Comparison of ENCODE assay signal across 8 cellular contexts in the genomic region with DNA sequence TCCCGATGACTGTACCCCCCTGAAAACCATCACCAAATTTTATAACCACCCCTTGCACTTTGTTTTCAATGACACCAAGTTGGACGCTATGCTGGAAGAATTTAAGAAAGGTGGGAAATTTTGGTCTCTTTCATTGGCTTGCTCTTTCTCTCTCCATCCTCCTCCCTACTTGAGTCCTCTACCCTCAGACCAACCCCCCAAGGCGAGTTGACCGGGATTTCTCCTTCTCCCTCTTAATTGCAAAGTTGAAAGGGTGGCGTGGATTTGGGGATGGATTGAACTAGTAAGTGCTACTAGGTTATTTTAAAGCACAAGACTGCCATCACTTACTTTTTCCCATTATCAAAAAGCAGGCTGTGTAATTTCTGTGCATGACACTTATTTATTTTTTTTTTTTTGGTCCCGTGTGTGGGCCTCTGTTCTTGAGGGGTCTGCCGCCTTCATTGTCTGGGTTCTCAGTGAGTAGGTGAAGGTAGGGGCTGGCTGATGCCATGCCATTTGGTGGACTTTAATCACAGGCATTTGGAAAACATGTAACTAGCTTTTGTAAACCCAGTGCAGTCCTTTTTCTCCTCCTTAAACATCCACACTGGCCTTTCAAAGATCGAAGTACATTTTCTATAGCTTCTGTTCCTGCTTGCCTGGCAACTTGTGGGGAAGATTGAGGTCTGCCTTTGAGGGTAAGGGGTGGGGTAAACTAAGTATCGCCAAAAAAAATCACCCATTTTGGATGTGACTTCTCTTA. TPM values are rescaled to one million over a fixed set of nuclear protein-coding genes. Genes with fewer than 3 reads are reported as not detected.
DNase-seq lines count a peak whose midpoint lies in the region; ATAC-seq and TF ChIP-seq lines count a peak whose summit lies in the region.

No MANE protein-coding gene starts in this region.

- H3K9me3 Mint-ChIP-seq in activated CD4-positive, alpha-beta T cell treated with anti-CD3 and anti-CD28 coated beads, Interleukin-2, amount 10 ng/mL, durations not matched to agents 24 days and 14 days, result no peaks in the 10 kb centered on the region
- no peaks in the 10 kb centered on the region for H3K9me3 Mint-ChIP-seq in activated naive CD8-positive, alpha-beta T cell treated with anti-CD3 and anti-CD28 coated beads for 36 hours

- H3K36me3 ChIP-seq in suprapubic skin, result no peaks in the 10 kb centered on the region

- ATAC-seq in HG02852 (IDR thresholded peaks at IDR 0.05; ENCODE audit: unreplicated experiment) (no peak), HG02973 (IDR thresholded peaks at IDR 0.05; ENCODE audit: unreplicated experiment) (no peak)

- peak overlapping the region; percentile 96 for H3K4me3 Mint-ChIP-seq in activated CD4-positive, alpha-beta T cell treated with anti-CD3 and anti-CD28 coated beads, Interleukin-2, amount 10 ng/mL, durations not matched to agents 24 days and 14 days
- H3K4me3 Mint-ChIP-seq in activated naive CD8-positive, alpha-beta T cell treated with anti-CD3 and anti-CD28 coated beads for 36 hours, result peak overlapping the region; percentile 89

- no peak for DNase-seq in activated CD4-positive, alpha-beta T cell treated with anti-CD3 and anti-CD28 coated beads, Interleukin-2, amount 10 ng/mL, durations not matched to agents 24 days and 14 days
- DNase-seq in activated CD4-positive, alpha-beta T cell treated with anti-CD3 and anti-CD28 coated beads for 4 hours, result no peak
- DNase-seq in activated naive CD8-positive, alpha-beta T cell treated with anti-CD3 and anti-CD28 coated beads for 36 hours, result no peak
- DNase-seq in iPS-NIHi11 (ENCODE audit: low spot score), result peak; percentile 26
- no peak for DNase-seq in suprapubic skin (ENCODE audit: low spot score in 2 of 2)
- no peak for DNase-seq in amniotic stem cell (lab: John Stamatoyannopoulos, UW)

- peaks cover 41% of the 10 kb centered on the region for H3K4me1 ChIP-seq in suprapubic skin

- peaks cover 45% of the 10 kb centered on the region for H3K4me1 Mint-ChIP-seq in activated CD4-positive, alpha-beta T cell treated with anti-CD3 and anti-CD28 coated beads, Interleukin-2, amount 10 ng/mL, durations not matched to agents 24 days and 14 days
- peaks cover 61% of the 10 kb centered on the region for H3K4me1 Mint-ChIP-seq in activated naive CD8-positive, alpha-beta T cell treated with anti-CD3 and anti-CD28 coated beads for 36 hours

- H3K27me3 Mint-ChIP-seq in activated CD4-positive, alpha-beta T cell treated with anti-CD3 and anti-CD28 coated beads, Interleukin-2, amount 10 ng/mL, durations not matched to agents 24 days and 14 days, result peaks cover 2% of the 10 kb centered on the region
- peaks cover 6% of the 10 kb centered on the region for H3K27me3 Mint-ChIP-seq in activated naive CD8-positive, alpha-beta T cell treated with anti-CD3 and anti-CD28 coated beads for 36 hours

- no peak for TF ChIP-seq CTCF in suprapubic skin (IDR thresholded peaks at IDR 0.05)

- peak overlapping the region; percentile 22 for H3K27ac Mint-ChIP-seq in activated CD4-positive, alpha-beta T cell treated with anti-CD3 and anti-CD28 coated beads, Interleukin-2, amount 10 ng/mL, durations not matched to agents 24 days and 14 days
- no peak overlapping the region for H3K27ac Mint-ChIP-seq in activated naive CD8-positive, alpha-beta T cell treated with anti-CD3 and anti-CD28 coated beads for 36 hours

- intact Hi-C loops in activated CD4-positive, alpha-beta T cell treated with anti-CD3 and anti-CD28 coated beads, Interleukin-2, amount 10 ng/mL, durations not matched to agents 24 days and 14 days (cut with micrococcal nuclease), result loop anchor here (2.0 to 5.0 kb wide), 4 partner anchors 132 to 572 kb away; a partner anchor contains a TSS

- 45% methylated on average over 9 of the region's 9 CpGs for WGBS in suprapubic skin

- peaks cover 7% of the 10 kb centered on the region for H3K36me3 Mint-ChIP-seq in activated CD4-positive, alpha-beta T cell treated with anti-CD3 and anti-CD28 coated beads, Interleukin-2, amount 10 ng/mL, durations not matched to agents 24 days and 14 days (ENCODE audit: low read depth)
- H3K36me3 Mint-ChIP-seq in activated naive CD8-positive, alpha-beta T cell treated with anti-CD3 and anti-CD28 coated beads for 36 hours, result peaks cover 9% of the 10 kb centered on the region

- peak overlapping the region; percentile 99 for H3K4me3 ChIP-seq in suprapubic skin

- H3K9me3 ChIP-seq in suprapubic skin, result no peaks in the 10 kb centered on the region

- TF ChIP-seq POLR2A in suprapubic skin (IDR thresholded peaks at IDR 0.05), result no peak

- H3K27me3 ChIP-seq in suprapubic skin, result no peaks in the 10 kb centered on the region

- no peak overlapping the region for H3K27ac ChIP-seq in suprapubic skin

- no peak for TF ChIP-seq EP300 in suprapubic skin (IDR thresholded peaks at IDR 0.05)

RNA-seq across cellular contexts. Expression of a gene that starts 2.1 kb away (rescaled TPM):
- 5.6 and 6.7 TPM in 2 replicates for total RNA-seq in activated CD4-positive, alpha-beta T cell treated with anti-CD3 and anti-CD28 coated beads, Interleukin-2, amount 10 ng/mL, durations not matched to agents 24 days and 14 days
- 1 to 10 TPM; 4.0 to 4.5 TPM for total RNA-seq in activated naive CD8-positive, alpha-beta T cell treated with anti-CD3 and anti-CD28 coated beads for 36 hours
- 10 to 100 TPM in 3 of 4 donors, 1 to 10 TPM in 1; 8.7 to 16.9 (median 12.9) TPM for total RNA-seq in suprapubic skin

RNA-seq across cellular contexts. Expression of a gene that starts 50.9 kb away (rescaled TPM):
- total RNA-seq in activated CD4-positive, alpha-beta T cell treated with anti-CD3 and anti-CD28 coated beads, Interleukin-2, amount 10 ng/mL, durations not matched to agents 24 days and 14 days, result 0.57 and 0.79 TPM in 2 replicates
- 1 to 10 TPM in 1 of 2 experiments, not detected in 1; 1.2 TPM for total RNA-seq in activated naive CD8-positive, alpha-beta T cell treated with anti-CD3 and anti-CD28 coated beads for 36 hours
- 1 to 10 TPM; 1.4 to 4.7 (median 3.6) TPM for total RNA-seq in suprapubic skin
